Comparison of ENCODE assay signal across 17 cellular contexts in genomic region chr5:158485604-158486081, GRCh38.
DNase-seq lines count a peak whose midpoint lies in the region; ATAC-seq and TF ChIP-seq lines count a peak whose summit lies in the region.
"Had no signal": no experiment of that assay in that cellular context is flagged by ENCODE, and none has a peak within 500 bp of the region (broad histone marks: within the 10 kb centered on the region; RNA-seq: fewer than 3 reads in every experiment).

No MANE protein-coding gene starts in this region.

- TF ChIP-seq CTCF in foreskin fibroblast (IDR thresholded peaks at IDR 0.05; ENCODE audit: low read depth, low read length) (no peak), thyroid gland (IDR thresholded peaks at IDR 0.05) (no peak)

- H3K4me3 ChIP-seq in foreskin fibroblast (ENCODE audit: low read depth in 1 of 2, low read length in 2 of 2) (no peak overlapping the region), muscle layer of colon (ENCODE audit: low read depth in 1 of 2, low read length in 2 of 2) (no peak overlapping the region), thyroid gland (replicated peaks in 1 of 3) (no peak overlapping the region)

- no peak for TF ChIP-seq POLR2A in thyroid gland (IDR thresholded peaks at IDR 0.05)

- WGBS in thyroid gland, 2 donors, result 38 to 39% methylated on average over 6 of the region's 6 CpGs

- H3K27ac ChIP-seq in muscle layer of colon (ENCODE audit: low read depth, low read length), result peak overlapping the region; percentile 19
- peak overlapping the region in 1 of 3 donors; percentile 35 for H3K27ac ChIP-seq in thyroid gland

- no peaks in the 10 kb centered on the region for H3K36me3 ChIP-seq in muscle layer of colon (ENCODE audit: insufficient read depth, low read length)
- H3K36me3 ChIP-seq in thyroid gland, result no peaks in the 10 kb centered on the region

- H3K4me1 ChIP-seq in muscle layer of colon (ENCODE audit: insufficient read depth, low read length), result peaks cover 40% of the 10 kb centered on the region
- peaks cover 46% of the 10 kb centered on the region in 2 donors for H3K4me1 ChIP-seq in thyroid gland

- H3K9me3 ChIP-seq in muscle layer of colon (ENCODE audit: low read length) (no peaks in the 10 kb centered on the region), thyroid gland (no peaks in the 10 kb centered on the region)

- no peaks in the 10 kb centered on the region for H3K27me3 ChIP-seq in muscle layer of colon (ENCODE audit: control insufficient read depth in 1 of 2, insufficient read depth in 2 of 2, low read length in 2 of 2)
- no peaks in the 10 kb centered on the region for H3K27me3 ChIP-seq in thyroid gland

- no peak overlapping the region for H3K9ac ChIP-seq in muscle layer of colon (ENCODE audit: low read length)

- intact Hi-C loops in thyroid gland (cut with DNase I) (no loop called here), left colon (cut with DNase I, micrococcal nuclease) (no loop called here)

- peak; percentile 14 for DNase-seq in RPMI7951 (ENCODE audit: low read depth)
- peak; percentile 55 to 86 for DNase-seq in foreskin fibroblast
- peak; percentile 35 to 51 for DNase-seq in thyroid gland
- no peak for DNase-seq in left colon
- DNase-seq in UCSD-AML1 (lab: John Stamatoyannopoulos, UW; ENCODE audit: unreplicated experiment), result no peak
- DNase-seq: activated CD4-positive, CD25-positive, alpha-beta regulatory T cell treated with anti-CD3 and anti-CD28 coated beads, Interleukin-2, amount 50 U/mL, for 72 hours; CD4-positive, alpha-beta memory T cell; effector memory CD4-positive, alpha-beta T cell; IMR-90; midbrain; NCI-H1092; NCI-H345; stimulated activated naive CD4-positive, alpha-beta T cell; T-cell had no signal

- ATAC-seq in left colon (no peak), HG03378 (IDR thresholded peaks at IDR 0.05; ENCODE audit: unreplicated experiment) (no peak), GM18909 (IDR thresholded peaks at IDR 0.05; ENCODE audit: poor library complexity, unreplicated experiment) (no peak)
- ATAC-seq: T-cell had no signal

Comparison
In these comparisons a context has a peak if more than half of its experiments do, and no peak if none do; other contexts are left out.
1. DNase-seq: peak in RPMI7951 (single experiment), foreskin fibroblast (2 of 2) and thyroid gland (2 of 2); none in left colon (0 of 2) and UCSD-AML1 (single experiment).